Comparison of ENCODE assay signal across 1 cellular context in the genomic region with DNA sequence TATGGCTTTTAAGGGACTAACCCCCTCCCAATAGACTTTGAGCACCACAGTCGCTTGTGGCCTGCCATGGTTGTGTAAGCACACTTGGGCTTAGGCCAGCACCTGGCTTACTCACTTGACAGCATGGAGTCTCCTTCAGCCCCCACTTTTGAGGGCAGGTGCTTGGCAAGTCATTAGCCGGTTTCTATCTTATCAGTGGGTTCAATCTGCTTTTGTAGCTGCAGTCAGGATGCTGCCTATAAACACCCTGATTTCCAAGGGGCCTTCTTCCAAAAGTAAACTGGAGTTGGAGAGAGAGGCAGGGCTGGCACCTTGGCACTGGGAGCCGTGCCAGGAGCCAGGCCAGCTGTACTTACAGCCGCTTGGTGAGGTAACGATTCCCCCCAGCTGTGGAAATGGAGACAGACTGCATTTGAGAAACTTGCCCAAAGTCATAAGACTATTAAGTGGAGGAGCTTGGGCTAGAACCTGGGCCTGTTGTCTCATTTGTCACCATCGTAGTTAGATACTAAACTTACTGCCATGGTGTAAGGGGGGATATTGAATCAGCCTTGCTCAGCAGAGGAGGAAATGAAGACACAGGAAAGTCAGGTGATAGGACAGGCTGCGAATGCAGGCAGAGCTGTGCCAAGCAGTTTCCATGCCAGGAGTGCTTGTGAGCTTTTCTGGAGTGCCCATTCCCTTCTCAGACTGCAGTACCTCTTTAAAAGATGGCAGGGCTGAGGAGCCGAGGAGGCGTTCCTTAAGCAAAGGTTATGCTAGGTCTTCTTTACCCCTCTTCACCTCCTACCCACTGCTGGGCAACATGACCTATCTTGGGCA.
TF ChIP-seq lines count a peak whose summit lies in the region.

No MANE protein-coding gene starts in this region.

TF ChIP-seq in WTC11, 78 proteins besides CTCF, POLR2A, EP300 and RAD21 (continued from another document):
- TF ChIP-seq, protein P1, sequence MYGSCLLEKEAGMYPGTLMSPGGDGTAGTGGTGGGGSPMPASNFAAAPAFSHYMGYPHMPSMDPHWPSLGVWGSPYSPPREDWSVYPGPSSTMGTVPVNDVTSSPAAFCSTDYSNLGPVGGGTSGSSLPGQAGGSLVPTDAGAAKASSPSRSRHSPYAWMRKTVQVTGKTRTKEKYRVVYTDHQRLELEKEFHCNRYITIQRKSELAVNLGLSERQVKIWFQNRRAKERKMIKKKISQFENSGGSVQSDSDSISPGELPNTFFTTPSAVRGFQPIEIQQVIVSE (CRISPR knock-in tag; IDR thresholded peaks at IDR 0.05; ENCODE audit: borderline replicate concordance) = no peak
- TF ChIP-seq, protein P2, sequence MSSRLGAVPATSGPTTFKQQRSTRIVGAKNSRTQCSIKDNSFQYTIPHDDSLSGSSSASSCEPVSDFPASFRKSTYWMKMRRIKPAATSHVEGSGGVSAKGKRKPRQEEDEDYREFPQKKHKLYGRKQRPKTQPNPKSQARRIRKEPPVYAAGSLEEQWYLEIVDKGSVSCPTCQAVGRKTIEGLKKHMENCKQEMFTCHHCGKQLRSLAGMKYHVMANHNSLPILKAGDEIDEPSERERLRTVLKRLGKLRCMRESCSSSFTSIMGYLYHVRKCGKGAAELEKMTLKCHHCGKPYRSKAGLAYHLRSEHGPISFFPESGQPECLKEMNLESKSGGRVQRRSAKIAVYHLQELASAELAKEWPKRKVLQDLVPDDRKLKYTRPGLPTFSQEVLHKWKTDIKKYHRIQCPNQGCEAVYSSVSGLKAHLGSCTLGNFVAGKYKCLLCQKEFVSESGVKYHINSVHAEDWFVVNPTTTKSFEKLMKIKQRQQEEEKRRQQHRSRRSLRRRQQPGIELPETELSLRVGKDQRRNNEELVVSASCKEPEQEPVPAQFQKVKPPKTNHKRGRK (CRISPR knock-in tag; IDR thresholded peaks at IDR 0.05; ENCODE audit: borderline replicate concordance) = no peak
- TF ChIP-seq EMX1 (CRISPR knock-in tag; IDR thresholded peaks at IDR 0.05) = no peak
- TF ChIP-seq ZNF138 (CRISPR knock-in tag; conservative IDR thresholded peaks at IDR 0.05) = no peak
- TF ChIP-seq, protein P3, sequence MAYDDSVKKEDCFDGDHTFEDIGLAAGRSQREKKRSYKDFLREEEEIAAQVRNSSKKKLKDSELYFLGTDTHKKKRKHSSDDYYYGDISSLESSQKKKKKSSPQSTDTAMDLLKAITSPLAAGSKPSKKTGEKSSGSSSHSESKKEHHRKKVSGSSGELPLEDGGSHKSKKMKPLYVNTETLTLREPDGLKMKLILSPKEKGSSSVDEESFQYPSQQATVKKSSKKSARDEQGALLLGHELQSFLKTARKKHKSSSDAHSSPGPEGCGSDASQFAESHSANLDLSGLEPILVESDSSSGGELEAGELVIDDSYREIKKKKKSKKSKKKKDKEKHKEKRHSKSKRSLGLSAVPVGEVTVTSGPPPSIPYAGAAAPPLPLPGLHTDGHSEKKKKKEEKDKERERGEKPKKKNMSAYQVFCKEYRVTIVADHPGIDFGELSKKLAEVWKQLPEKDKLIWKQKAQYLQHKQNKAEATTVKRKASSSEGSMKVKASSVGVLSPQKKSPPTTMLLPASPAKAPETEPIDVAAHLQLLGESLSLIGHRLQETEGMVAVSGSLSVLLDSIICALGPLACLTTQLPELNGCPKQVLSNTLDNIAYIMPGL (CRISPR knock-in tag; IDR thresholded peaks at IDR 0.05) = no peak
- TF ChIP-seq NFE2L1 (CRISPR knock-in tag; IDR thresholded peaks at IDR 0.05) = no peak
- TF ChIP-seq RELA (CRISPR knock-in tag; IDR thresholded peaks at IDR 0.05; ENCODE audit: borderline replicate concordance) = no peak
- TF ChIP-seq, protein P4, sequence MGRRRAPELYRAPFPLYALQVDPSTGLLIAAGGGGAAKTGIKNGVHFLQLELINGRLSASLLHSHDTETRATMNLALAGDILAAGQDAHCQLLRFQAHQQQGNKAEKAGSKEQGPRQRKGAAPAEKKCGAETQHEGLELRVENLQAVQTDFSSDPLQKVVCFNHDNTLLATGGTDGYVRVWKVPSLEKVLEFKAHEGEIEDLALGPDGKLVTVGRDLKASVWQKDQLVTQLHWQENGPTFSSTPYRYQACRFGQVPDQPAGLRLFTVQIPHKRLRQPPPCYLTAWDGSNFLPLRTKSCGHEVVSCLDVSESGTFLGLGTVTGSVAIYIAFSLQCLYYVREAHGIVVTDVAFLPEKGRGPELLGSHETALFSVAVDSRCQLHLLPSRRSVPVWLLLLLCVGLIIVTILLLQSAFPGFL (CRISPR knock-in tag; IDR thresholded peaks at IDR 0.05; ENCODE audit: borderline replicate concordance) = no peak
- TF ChIP-seq, protein P5, sequence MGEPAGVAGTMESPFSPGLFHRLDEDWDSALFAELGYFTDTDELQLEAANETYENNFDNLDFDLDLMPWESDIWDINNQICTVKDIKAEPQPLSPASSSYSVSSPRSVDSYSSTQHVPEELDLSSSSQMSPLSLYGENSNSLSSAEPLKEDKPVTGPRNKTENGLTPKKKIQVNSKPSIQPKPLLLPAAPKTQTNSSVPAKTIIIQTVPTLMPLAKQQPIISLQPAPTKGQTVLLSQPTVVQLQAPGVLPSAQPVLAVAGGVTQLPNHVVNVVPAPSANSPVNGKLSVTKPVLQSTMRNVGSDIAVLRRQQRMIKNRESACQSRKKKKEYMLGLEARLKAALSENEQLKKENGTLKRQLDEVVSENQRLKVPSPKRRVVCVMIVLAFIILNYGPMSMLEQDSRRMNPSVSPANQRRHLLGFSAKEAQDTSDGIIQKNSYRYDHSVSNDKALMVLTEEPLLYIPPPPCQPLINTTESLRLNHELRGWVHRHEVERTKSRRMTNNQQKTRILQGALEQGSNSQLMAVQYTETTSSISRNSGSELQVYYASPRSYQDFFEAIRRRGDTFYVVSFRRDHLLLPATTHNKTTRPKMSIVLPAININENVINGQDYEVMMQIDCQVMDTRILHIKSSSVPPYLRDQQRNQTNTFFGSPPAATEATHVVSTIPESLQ (CRISPR knock-in tag; IDR thresholded peaks at IDR 0.05) = no peak
- no peak for TF ChIP-seq TEAD1 (CRISPR knock-in tag; IDR thresholded peaks at IDR 0.05)
- TF ChIP-seq NR1H2 (CRISPR knock-in tag; IDR thresholded peaks at IDR 0.05) = no peak
- TF ChIP-seq, protein P6, sequence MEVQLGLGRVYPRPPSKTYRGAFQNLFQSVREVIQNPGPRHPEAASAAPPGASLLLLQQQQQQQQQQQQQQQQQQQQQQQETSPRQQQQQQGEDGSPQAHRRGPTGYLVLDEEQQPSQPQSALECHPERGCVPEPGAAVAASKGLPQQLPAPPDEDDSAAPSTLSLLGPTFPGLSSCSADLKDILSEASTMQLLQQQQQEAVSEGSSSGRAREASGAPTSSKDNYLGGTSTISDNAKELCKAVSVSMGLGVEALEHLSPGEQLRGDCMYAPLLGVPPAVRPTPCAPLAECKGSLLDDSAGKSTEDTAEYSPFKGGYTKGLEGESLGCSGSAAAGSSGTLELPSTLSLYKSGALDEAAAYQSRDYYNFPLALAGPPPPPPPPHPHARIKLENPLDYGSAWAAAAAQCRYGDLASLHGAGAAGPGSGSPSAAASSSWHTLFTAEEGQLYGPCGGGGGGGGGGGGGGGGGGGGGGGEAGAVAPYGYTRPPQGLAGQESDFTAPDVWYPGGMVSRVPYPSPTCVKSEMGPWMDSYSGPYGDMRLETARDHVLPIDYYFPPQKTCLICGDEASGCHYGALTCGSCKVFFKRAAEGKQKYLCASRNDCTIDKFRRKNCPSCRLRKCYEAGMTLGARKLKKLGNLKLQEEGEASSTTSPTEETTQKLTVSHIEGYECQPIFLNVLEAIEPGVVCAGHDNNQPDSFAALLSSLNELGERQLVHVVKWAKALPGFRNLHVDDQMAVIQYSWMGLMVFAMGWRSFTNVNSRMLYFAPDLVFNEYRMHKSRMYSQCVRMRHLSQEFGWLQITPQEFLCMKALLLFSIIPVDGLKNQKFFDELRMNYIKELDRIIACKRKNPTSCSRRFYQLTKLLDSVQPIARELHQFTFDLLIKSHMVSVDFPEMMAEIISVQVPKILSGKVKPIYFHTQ (CRISPR knock-in tag; IDR thresholded peaks at IDR 0.05) = no peak
- TF ChIP-seq CBFB (CRISPR knock-in tag; IDR thresholded peaks at IDR 0.05; ENCODE audit: low read depth) = no peak
- TF ChIP-seq, protein P7, sequence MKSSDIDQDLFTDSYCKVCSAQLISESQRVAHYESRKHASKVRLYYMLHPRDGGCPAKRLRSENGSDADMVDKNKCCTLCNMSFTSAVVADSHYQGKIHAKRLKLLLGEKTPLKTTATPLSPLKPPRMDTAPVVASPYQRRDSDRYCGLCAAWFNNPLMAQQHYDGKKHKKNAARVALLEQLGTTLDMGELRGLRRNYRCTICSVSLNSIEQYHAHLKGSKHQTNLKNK (CRISPR knock-in tag; IDR thresholded peaks at IDR 0.05) = no peak
- TF ChIP-seq ZNF317 (CRISPR knock-in tag; IDR thresholded peaks at IDR 0.05; ENCODE audit: borderline replicate concordance, low read depth) = no peak
- no peak for TF ChIP-seq ZNF121 (CRISPR knock-in tag; IDR thresholded peaks at IDR 0.05)
